Comparison of ENCODE assay signal across 8 cellular contexts in the genomic region with DNA sequence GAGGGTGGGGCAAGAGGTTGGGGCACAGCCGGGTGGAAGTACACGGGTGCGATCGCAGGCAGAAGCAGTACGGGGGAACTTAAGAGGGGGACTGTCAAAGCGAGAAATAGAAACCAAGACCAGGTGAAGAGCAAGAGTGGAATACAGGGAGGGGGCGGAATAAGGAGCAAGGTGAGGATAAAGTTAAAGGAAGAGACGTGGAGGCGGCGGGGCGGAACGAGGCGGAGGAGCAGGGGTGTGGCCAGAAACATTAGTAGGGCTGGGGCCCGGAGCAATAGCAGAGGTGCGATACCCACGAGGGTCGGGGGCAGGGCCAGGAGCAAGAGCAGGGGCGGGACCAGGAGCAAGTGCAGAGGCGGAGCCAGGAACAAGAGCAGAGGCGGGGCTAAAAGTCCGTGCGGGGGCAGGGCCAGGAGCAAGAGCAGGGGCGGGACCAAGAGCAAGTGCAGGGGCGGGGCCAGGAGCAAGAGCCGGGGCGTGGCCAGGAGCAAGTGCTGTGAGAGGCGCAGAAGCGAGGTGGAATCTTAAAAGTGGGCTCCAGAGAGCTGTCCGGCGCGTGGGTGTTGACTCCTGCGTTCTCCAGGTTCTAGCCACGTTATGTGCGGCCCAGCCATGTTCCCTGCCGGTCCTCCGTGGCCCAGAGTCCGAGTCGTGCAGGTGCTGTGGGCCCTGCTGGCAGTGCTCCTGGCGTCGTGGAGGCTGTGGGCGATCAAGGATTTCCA. TPM values are rescaled to one million over a fixed set of nuclear protein-coding genes. Genes with fewer than 3 reads are reported as not detected.
DNase-seq lines count a peak whose midpoint lies in the region; ATAC-seq, FAIRE-seq and TF ChIP-seq lines count a peak whose summit lies in the region.

No MANE protein-coding gene starts in this region.

- H3K9me3 ChIP-seq in breast epithelium (no peaks in the 10 kb centered on the region), small intestine (ENCODE audit: control insufficient read depth, low read depth) (no peaks in the 10 kb centered on the region)

- ATAC-seq in GM18870 (IDR thresholded peaks at IDR 0.05; ENCODE audit: unreplicated experiment): peak; percentile 40
- peak; percentile 44 for ATAC-seq in HG03108 (IDR thresholded peaks at IDR 0.05; ENCODE audit: unreplicated experiment)

- no peaks in the 10 kb centered on the region for H3K79me2 ChIP-seq in ACC112 (ENCODE audit: control insufficient read depth, insufficient read depth, low read length, unreplicated experiment)

- 1 to 5% (median 4%) methylated on average over 34 to 41 of the region's 41 CpGs for WGBS in small intestine, 3 donors

- H3K4me3 ChIP-seq in ACC112 (ENCODE audit: low read depth, low read length) (peak overlapping the region; percentile 91), breast epithelium (peak overlapping the region; percentile 76 to 78 (median 76)), small intestine (ENCODE audit: low read depth in 1 of 2, low read length in 2 of 2) (peak overlapping the region; percentile 61 to 65)

- DNase-seq in NCI-H2196 treated with DMSO at 0.1 percent for 48 hours (lab: John Stamatoyannopoulos, UW; ENCODE audit: unreplicated experiment): peak; percentile 98
- DNase-seq in breast epithelium (ENCODE audit: low spot score in 2 of 2): peak; percentile 95 to 97
- peak; percentile 92 for DNase-seq in iPS-NIHi7 (ENCODE audit: extremely low spot score)
- peak; percentile 98 for DNase-seq in small intestine

- no peaks in the 10 kb centered on the region for H3K4me1 ChIP-seq in ACC112 (ENCODE audit: control insufficient read depth, insufficient read depth, low read length, unreplicated experiment)
- no peaks in the 10 kb centered on the region for H3K4me1 ChIP-seq in breast epithelium
- no peaks in the 10 kb centered on the region for H3K4me1 ChIP-seq in small intestine (ENCODE audit: control insufficient read depth in 2 of 2, insufficient read depth in 1 of 2, low read depth in 1 of 2, low read length in 1 of 2)

- intact Hi-C loops in breast epithelium (cut with DNase I; ENCODE audit: low total_unique reads): loop anchor here (10.0 kb wide), 1 partner anchor 92 kb away; no protein-coding TSS in a partner anchor

- H3K36me3 ChIP-seq in ACC112 (ENCODE audit: insufficient read depth, low read length): no peaks in the 10 kb centered on the region
- H3K36me3 ChIP-seq in breast epithelium: no peaks in the 10 kb centered on the region
- H3K36me3 ChIP-seq in small intestine (ENCODE audit: control insufficient read depth in 2 of 2, insufficient read depth in 2 of 2, low read length in 2 of 2): no peaks in the 10 kb centered on the region

- H2AFZ ChIP-seq in ACC112 (ENCODE audit: low read length, unreplicated experiment): peak overlapping the region; percentile 61

- H3K27me3 ChIP-seq in ACC112 (ENCODE audit: insufficient read depth, low read length): no peaks in the 10 kb centered on the region
- H3K27me3 ChIP-seq in breast epithelium: no peaks in the 10 kb centered on the region
- no peaks in the 10 kb centered on the region for H3K27me3 ChIP-seq in small intestine (ENCODE audit: control insufficient read depth in 2 of 2, insufficient read depth in 2 of 2, low read length in 2 of 2)

- peak; percentile 47 for FAIRE-seq in small intestine (lab: Jason Lieb, UNC)

- no peak for TF ChIP-seq POLR2A in breast epithelium (IDR thresholded peaks at IDR 0.05)

- H3K27ac ChIP-seq in ACC112 (ENCODE audit: low read depth, low read length) (peak overlapping the region; percentile 21; the same call in 1 of the 2 replicates), VCaP (peak overlapping the region; percentile 79), breast epithelium (peak overlapping the region; percentile 97 to 100), small intestine (ENCODE audit: low read depth in 1 of 2, low read length in 1 of 2) (peak overlapping the region; percentile 96 to 99)

- no peak for TF ChIP-seq CTCF in VCaP (conservative IDR thresholded peaks at IDR 0.05)
- no peak for TF ChIP-seq CTCF in breast epithelium (IDR thresholded peaks at IDR 0.05)

RNA-seq across cellular contexts. Expression of a gene that starts 1.2 kb away (rescaled TPM):
- 1 to 10 TPM; 6.4 to 7.8 (median 6.9) TPM for total RNA-seq in breast epithelium
- 1 to 10 TPM; 1.9 to 3.4 (median 2.0) TPM for polyA plus RNA-seq in small intestine

RNA-seq across cellular contexts. Expression of a gene that starts 17.2 kb away (rescaled TPM):
- 1 to 10 TPM; 3.5 to 5.1 (median 3.6) TPM for total RNA-seq in breast epithelium
- polyA plus RNA-seq in small intestine: 1 to 10 TPM; 2.7 to 7.5 (median 2.9) TPM

RNA-seq across cellular contexts. Expression of a gene that starts 21.1 kb away (rescaled TPM):
- 10 to 100 TPM; 20.5 to 28.8 (median 27.7) TPM for total RNA-seq in breast epithelium
- polyA plus RNA-seq in small intestine: 10 to 100 TPM; 13.0 to 73.1 (median 15.4) TPM

RNA-seq across cellular contexts. Expression of a gene that starts 32.7 kb away (rescaled TPM):
- 10 to 100 TPM in 2 of 3 donors, 1 to 10 TPM in 1; 3.5 to 19.3 (median 13.1) TPM for total RNA-seq in breast epithelium
- 1,000 to 10,000 TPM in 2 of 3 donors, 100 to 1,000 TPM in 1; 478 to 2,753 (median 1,798) TPM for polyA plus RNA-seq in small intestine

RNA-seq across cellular contexts. Expression of a gene that starts 37.6 kb away (rescaled TPM):
- total RNA-seq in breast epithelium: 100 to 1,000 TPM; 203 to 598 (median 218) TPM
- 100 to 1,000 TPM; 147 to 182 (median 149) TPM for polyA plus RNA-seq in small intestine

Comparison
In these comparisons a context has a peak if more than half of its experiments do, and no peak if none do; other contexts are left out.
1. Peak in every context shown above with its lines: DNase-seq, ATAC-seq, H3K4me3 ChIP-seq and H3K27ac ChIP-seq.
2. H3K27ac ChIP-seq: peak in every context shown above with its lines; median percentile 98 in breast epithelium; 98 in small intestine; 79 in VCaP; 21 in ACC112.